Comparison of ENCODE assay signal across 10 cellular contexts in the genomic region with DNA sequence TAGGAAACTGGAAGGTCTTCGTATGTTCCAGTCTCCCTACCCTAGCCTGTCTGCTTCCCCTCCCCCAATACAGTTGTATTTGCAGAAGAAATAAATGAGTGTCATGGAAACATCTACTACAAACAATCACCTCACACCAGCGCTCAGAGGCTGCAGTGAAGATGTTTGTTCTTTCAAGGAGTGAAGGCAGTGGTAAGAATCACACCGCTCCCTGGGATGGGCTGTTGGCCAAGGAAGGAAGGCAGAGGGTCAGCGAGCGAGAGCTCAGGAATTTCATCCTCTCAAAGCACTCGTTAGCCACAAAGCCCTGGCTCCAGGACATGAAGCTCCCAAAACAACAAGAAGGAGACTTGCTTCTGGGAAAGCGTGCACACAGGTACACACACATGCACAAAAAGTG. TPM values are rescaled to one million over a fixed set of nuclear protein-coding genes. Genes with fewer than 3 reads are reported as not detected.
DNase-seq lines count a peak whose midpoint lies in the region; ATAC-seq and TF ChIP-seq lines count a peak whose summit lies in the region.
"Had no signal": no experiment of that assay in that cellular context is flagged by ENCODE, and none has a peak within 500 bp of the region (broad histone marks: within the 10 kb centered on the region; RNA-seq: fewer than 3 reads in every experiment).

No MANE protein-coding gene starts in this region.

- peaks cover 26% of the 10 kb centered on the region for H3K79me2 ChIP-seq in GM23338 (replicated peaks; ENCODE audit: insufficient read depth)

- H3K4me3 ChIP-seq in CD4-positive, CD25-positive, alpha-beta regulatory T cell (ENCODE audit: low read depth, low read length): peak overlapping the region; percentile 82
- H3K4me3 ChIP-seq in GM23338 (peak overlapping the region; percentile 87), ascending aorta (peak overlapping the region in 1 of 2 donors; percentile 86)
- no peak overlapping the region for H3K4me3 ChIP-seq in effector memory CD4-positive, alpha-beta T cell (ENCODE audit: insufficient read depth, low read depth, low read length, poor library complexity, severe bottlenecking)
- H3K4me3 ChIP-seq: mucosa of descending colon had no signal

- peaks cover 9% of the 10 kb centered on the region; the same call in 1 of the 2 replicates for H3K9me2 ChIP-seq in GM23338 (ENCODE audit: insufficient read depth)

- TF ChIP-seq CTCF in GM23338 (conservative IDR thresholded peaks at IDR 0.05; ENCODE audit: low read depth in 2 of 2) (no peak), ascending aorta (IDR thresholded peaks at IDR 0.05) (no peak), omental fat pad (IDR thresholded peaks at IDR 0.05) (no peak)

- POLR2A ChIA-PET in naive thymus-derived CD8-positive, alpha-beta T cell (lab: Charles Lee): interaction anchor here (0.8 to 2.8 kb wide), 6 partner anchors 14 to 111 kb away, joined by 3 to 11 read pairs (median 3); partner anchors contain the start of gene JAM3

- peak overlapping the region; percentile 100 for H2AFZ ChIP-seq in GM23338

- no peaks in the 10 kb centered on the region for H3K9me3 ChIP-seq in CD4-positive, CD25-positive, alpha-beta regulatory T cell (ENCODE audit: control insufficient read depth in 2 of 2, low read length in 2 of 2)
- H3K9me3 ChIP-seq in ascending aorta: no peaks in the 10 kb centered on the region
- H3K9me3 ChIP-seq in effector memory CD4-positive, alpha-beta T cell (ENCODE audit: control insufficient read depth, low read length): no peaks in the 10 kb centered on the region
- H3K9me3 ChIP-seq: mucosa of descending colon had no signal

- intact Hi-C loops in ascending aorta (cut with DNase I): loop anchor here (1.0 to 5.0 kb wide), 4 partner anchors 7 to 267 kb away; partner anchors contain the start of gene VPS26B

- peaks cover 0 to 3% (median 0%) of the 10 kb centered on the region in 7 donors for H3K9me3 Mint-ChIP-seq in CD4-positive, CD25-positive, alpha-beta regulatory T cell
- peaks cover 23% of the 10 kb centered on the region; the same call in 2 of the 3 replicates for H3K9me3 Mint-ChIP-seq in GM23338
- H3K9me3 Mint-ChIP-seq in naive thymus-derived CD8-positive, alpha-beta T cell: no peaks in the 10 kb centered on the region

- no peaks in the 10 kb centered on the region for H3K36me3 Mint-ChIP-seq in CD4-positive, CD25-positive, alpha-beta regulatory T cell
- H3K36me3 Mint-ChIP-seq in GM23338 (ENCODE audit: low read depth): peaks cover 21% of the 10 kb centered on the region
- no peaks in the 10 kb centered on the region for H3K36me3 Mint-ChIP-seq in naive thymus-derived CD8-positive, alpha-beta T cell

- H3K4me2 ChIP-seq in GM23338: peak overlapping the region; percentile 94

- H3F3A ChIP-seq in GM23338 (replicated peaks; ENCODE audit: low read depth): no peaks in the 10 kb centered on the region

- peak in 1 of 3 donors; percentile 8 for DNase-seq in CD4-positive, CD25-positive, alpha-beta regulatory T cell
- DNase-seq in GM23338 (ENCODE audit: low spot score): peak; percentile 35
- no peak for DNase-seq in ascending aorta (ENCODE audit: low spot score in 2 of 2)
- DNase-seq in naive thymus-derived CD8-positive, alpha-beta T cell: peak in 3 of 10 donors; percentile 14 to 38 (median 27)
- no peak for DNase-seq in omental fat pad (ENCODE audit: low spot score)
- no peak for DNase-seq in NCI-H226
- DNase-seq in effector memory CD4-positive, alpha-beta T cell: no peak
- DNase-seq: NCI-H1694 treated with DMSO at 0.1 percent for 48 hours had no signal

- H3K4me3 Mint-ChIP-seq in CD4-positive, CD25-positive, alpha-beta regulatory T cell: peak overlapping the region; percentile 91 to 98 (median 94)
- H3K4me3 Mint-ChIP-seq in GM23338: peak overlapping the region; percentile 91
- peak overlapping the region; percentile 87 to 95 (median 92) for H3K4me3 Mint-ChIP-seq in naive thymus-derived CD8-positive, alpha-beta T cell

- peak overlapping the region in 2 of 3 donors; percentile 83 to 91 for H3K27ac Mint-ChIP-seq in CD4-positive, CD25-positive, alpha-beta regulatory T cell
- H3K27ac Mint-ChIP-seq in GM23338: 0 out of 2 replicates have a peak overlapping the region, but pooled peaks have one; percentile 50
- H3K27ac Mint-ChIP-seq in naive thymus-derived CD8-positive, alpha-beta T cell: peak overlapping the region; percentile 58 to 95 (median 93)

- H3K4me1 Mint-ChIP-seq in CD4-positive, CD25-positive, alpha-beta regulatory T cell: peaks cover 8 to 33% (median 20%) of the 10 kb centered on the region in 4 donors
- H3K4me1 Mint-ChIP-seq in GM23338: peaks cover 36% of the 10 kb centered on the region
- peaks cover 19 to 35% (median 32%) of the 10 kb centered on the region in 4 donors for H3K4me1 Mint-ChIP-seq in naive thymus-derived CD8-positive, alpha-beta T cell

- H3K27me3 ChIP-seq in CD4-positive, CD25-positive, alpha-beta regulatory T cell (ENCODE audit: control insufficient read depth, insufficient read depth, low read length): peaks cover 26% of the 10 kb centered on the region
- H3K27me3 ChIP-seq in GM23338 (ENCODE audit: insufficient read depth): peaks cover 17% of the 10 kb centered on the region
- no peaks in the 10 kb centered on the region for H3K27me3 ChIP-seq in ascending aorta
- no peaks in the 10 kb centered on the region for H3K27me3 ChIP-seq in effector memory CD4-positive, alpha-beta T cell (replicated peaks; ENCODE audit: control insufficient read depth, insufficient read depth, low read length, poor library complexity, severe bottlenecking)

- peaks cover 64% of the 10 kb centered on the region for H3K27me3 Mint-ChIP-seq in CD4-positive, CD25-positive, alpha-beta regulatory T cell
- peaks cover 27% of the 10 kb centered on the region for H3K27me3 Mint-ChIP-seq in GM23338 (ENCODE audit: insufficient read depth, low read depth, poor library complexity)
- peaks cover 0 to 29% (median 6%) of the 10 kb centered on the region in 5 donors for H3K27me3 Mint-ChIP-seq in naive thymus-derived CD8-positive, alpha-beta T cell

- no peaks in the 10 kb centered on the region for H3K36me3 ChIP-seq in CD4-positive, CD25-positive, alpha-beta regulatory T cell (ENCODE audit: control insufficient read depth, insufficient read depth, low read length)
- H3K36me3 ChIP-seq in GM23338 (ENCODE audit: insufficient read depth) (no peaks in the 10 kb centered on the region), ascending aorta (no peaks in the 10 kb centered on the region)
- H3K36me3 ChIP-seq in effector memory CD4-positive, alpha-beta T cell (ENCODE audit: control insufficient read depth, insufficient read depth, low read length): no peaks in the 10 kb centered on the region

- H3K27ac ChIP-seq in CD4-positive, CD25-positive, alpha-beta regulatory T cell (ENCODE audit: insufficient read depth, low read length, poor library complexity, severe bottlenecking): no peak overlapping the region
- no peak overlapping the region for H3K27ac ChIP-seq in GM23338 (ENCODE audit: low read depth)
- peak overlapping the region; percentile 87 to 93 for H3K27ac ChIP-seq in ascending aorta
- H3K27ac ChIP-seq in effector memory CD4-positive, alpha-beta T cell (ENCODE audit: insufficient read depth, low read length, poor library complexity, severe bottlenecking): no peak overlapping the region

- peaks cover 24% of the 10 kb centered on the region for H4K20me1 ChIP-seq in GM23338 (replicated peaks; ENCODE audit: insufficient read depth)

- no peak for ATAC-seq in CD4-positive, CD25-positive, alpha-beta regulatory T cell (ENCODE audit: low read depth in 2 of 2)
- ATAC-seq in GM23338 (no peak), omental fat pad (ENCODE audit: low FRiP score) (no peak), HG02973 (IDR thresholded peaks at IDR 0.05; ENCODE audit: unreplicated experiment) (no peak)
- no peak for ATAC-seq in naive thymus-derived CD8-positive, alpha-beta T cell

- peaks cover 22% of the 10 kb centered on the region for H3K4me1 ChIP-seq in CD4-positive, CD25-positive, alpha-beta regulatory T cell (ENCODE audit: control insufficient read depth, insufficient read depth, low read length, poor library complexity, severe bottlenecking)
- H3K4me1 ChIP-seq in GM23338 (ENCODE audit: insufficient read depth): peaks cover 25% of the 10 kb centered on the region
- peaks cover 7 to 26% of the 10 kb centered on the region in 2 donors for H3K4me1 ChIP-seq in ascending aorta
- peaks cover 24% of the 10 kb centered on the region for H3K4me1 ChIP-seq in effector memory CD4-positive, alpha-beta T cell (ENCODE audit: control insufficient read depth, insufficient read depth, low read length, poor library complexity, severe bottlenecking)

TF ChIP-seq in GM23338, 12 proteins besides CTCF, POLR2A, EP300 and RAD21:
- TF ChIP-seq EZH2 (IDR thresholded peaks at IDR 0.05; ENCODE audit: low read depth, unreplicated experiment) (no peak), STAT1 (IDR thresholded peaks at IDR 0.05; ENCODE audit: unreplicated experiment) (no peak), NANOG (IDR thresholded peaks at IDR 0.05; ENCODE audit: borderline replicate concordance) (no peak), POLR2AphosphoS5 (IDR thresholded peaks at IDR 0.05; ENCODE audit: low read depth) (no peak), ZNF114 (CRISPR knock-in tag; IDR thresholded peaks at IDR 0.05) (no peak)

RNA-seq across cellular contexts. Expression of gene IGSF9B, which starts 1.2 kb away (rescaled TPM):
- 40.0 TPM for total RNA-seq in CD4-positive, CD25-positive, alpha-beta regulatory T cell
- 1 to 10 TPM in 2 of 4 donors, under 1 TPM in 2; 0.65 to 2.9 (median 0.99) TPM for polyA plus RNA-seq in CD4-positive, CD25-positive, alpha-beta regulatory T cell
- total RNA-seq in GM23338 (2014; rRNA removed; shearing (Covaris generic)): 41.2 and 51.2 TPM in 2 replicates
- 8.7 TPM in 2 replicates for polyA plus RNA-seq in GM23338 (2016; fragmentation: Nextera tagmentation; extraction: Ambion mirVana)
- total RNA-seq in ascending aorta (162 TPM), omental fat pad (10 to 100 TPM in 1 of 4 donors, 1 to 10 TPM in 3; 2.0 to 29.7 (median 6.6) TPM)
- 10 to 100 TPM; 16.1 TPM for total RNA-seq in naive thymus-derived CD8-positive, alpha-beta T cell
- polyA plus RNA-seq in naive thymus-derived CD8-positive, alpha-beta T cell: 1 to 10 TPM in 1 of 3 donors, under 1 TPM in 2; 0.35 to 2.2 (median 0.81) TPM

Comparison
In these comparisons a context has a peak if more than half of its experiments do, and no peak if none do; other contexts are left out.
1. H3K27ac ChIP-seq: peak in ascending aorta (2 of 2); none in CD4-positive, CD25-positive, alpha-beta regulatory T cell (single experiment), GM23338 (single experiment) and effector memory CD4-positive, alpha-beta T cell (single experiment).
2. Peak in every context shown above with its lines, with median percentiles within 50 percentile points of each other: H3K27ac Mint-ChIP-seq and H3K4me3 Mint-ChIP-seq.